ENCODE assay signal across 3 cellular contexts in the genomic region with DNA sequence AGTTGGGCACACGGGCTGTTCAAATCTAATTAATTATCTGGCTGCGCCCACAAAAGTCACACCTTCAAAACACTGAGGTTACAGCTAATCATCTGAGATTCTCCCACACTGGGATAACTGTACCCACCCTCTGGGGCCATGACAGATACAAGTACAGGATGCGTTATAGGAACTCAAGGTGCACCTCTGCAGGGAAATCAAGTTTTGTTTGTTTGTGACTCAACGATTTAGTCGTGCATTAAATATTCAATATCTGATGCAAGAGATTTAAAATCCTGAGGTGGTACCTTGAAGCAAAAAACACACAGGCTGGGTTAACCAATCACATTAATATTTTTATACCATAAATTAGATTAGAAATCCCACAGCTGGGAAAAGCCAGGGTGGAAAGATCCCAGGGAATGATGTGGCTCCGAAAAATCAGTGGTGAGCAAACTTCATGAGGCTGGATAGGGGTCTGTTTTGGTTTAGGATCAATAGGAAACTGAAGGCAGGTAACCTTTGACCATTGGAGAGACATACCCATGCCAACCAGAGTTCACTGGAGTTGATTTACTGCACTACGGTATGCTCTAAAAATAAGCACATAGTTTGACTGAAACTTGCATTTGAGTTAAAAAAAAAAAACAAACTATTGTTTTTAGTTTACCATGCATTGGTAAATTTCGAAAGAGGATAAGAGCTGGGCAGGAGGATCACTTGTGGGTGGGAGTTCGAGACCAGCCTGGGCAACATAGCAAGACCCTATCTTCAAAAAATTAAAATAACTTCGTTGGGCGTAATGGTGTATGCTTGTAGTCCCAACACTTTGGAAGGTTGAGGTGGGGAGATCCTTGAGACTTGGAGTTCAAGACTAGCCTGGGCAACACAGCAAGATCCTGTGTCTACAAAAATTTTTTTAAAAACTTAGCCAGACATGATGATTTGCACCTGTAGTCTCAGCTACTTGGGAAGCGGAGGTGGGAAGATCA.
TF ChIP-seq lines count a peak whose summit lies in the region.

No MANE protein-coding gene starts in this region.

TF ChIP-seq in HEK293, 187 proteins besides CTCF, POLR2A, EP300 and RAD21:
- no peak for TF ChIP-seq ZNF792 (tag by site-specific recombination; IDR thresholded peaks at IDR 0.05)
- peak; percentile 95 for TF ChIP-seq ZNF121 (tag by site-specific recombination; IDR thresholded peaks at IDR 0.05)
- no peak for TF ChIP-seq ZNF791 (tag by site-specific recombination; IDR thresholded peaks at IDR 0.05)
- TF ChIP-seq, protein P1, sequence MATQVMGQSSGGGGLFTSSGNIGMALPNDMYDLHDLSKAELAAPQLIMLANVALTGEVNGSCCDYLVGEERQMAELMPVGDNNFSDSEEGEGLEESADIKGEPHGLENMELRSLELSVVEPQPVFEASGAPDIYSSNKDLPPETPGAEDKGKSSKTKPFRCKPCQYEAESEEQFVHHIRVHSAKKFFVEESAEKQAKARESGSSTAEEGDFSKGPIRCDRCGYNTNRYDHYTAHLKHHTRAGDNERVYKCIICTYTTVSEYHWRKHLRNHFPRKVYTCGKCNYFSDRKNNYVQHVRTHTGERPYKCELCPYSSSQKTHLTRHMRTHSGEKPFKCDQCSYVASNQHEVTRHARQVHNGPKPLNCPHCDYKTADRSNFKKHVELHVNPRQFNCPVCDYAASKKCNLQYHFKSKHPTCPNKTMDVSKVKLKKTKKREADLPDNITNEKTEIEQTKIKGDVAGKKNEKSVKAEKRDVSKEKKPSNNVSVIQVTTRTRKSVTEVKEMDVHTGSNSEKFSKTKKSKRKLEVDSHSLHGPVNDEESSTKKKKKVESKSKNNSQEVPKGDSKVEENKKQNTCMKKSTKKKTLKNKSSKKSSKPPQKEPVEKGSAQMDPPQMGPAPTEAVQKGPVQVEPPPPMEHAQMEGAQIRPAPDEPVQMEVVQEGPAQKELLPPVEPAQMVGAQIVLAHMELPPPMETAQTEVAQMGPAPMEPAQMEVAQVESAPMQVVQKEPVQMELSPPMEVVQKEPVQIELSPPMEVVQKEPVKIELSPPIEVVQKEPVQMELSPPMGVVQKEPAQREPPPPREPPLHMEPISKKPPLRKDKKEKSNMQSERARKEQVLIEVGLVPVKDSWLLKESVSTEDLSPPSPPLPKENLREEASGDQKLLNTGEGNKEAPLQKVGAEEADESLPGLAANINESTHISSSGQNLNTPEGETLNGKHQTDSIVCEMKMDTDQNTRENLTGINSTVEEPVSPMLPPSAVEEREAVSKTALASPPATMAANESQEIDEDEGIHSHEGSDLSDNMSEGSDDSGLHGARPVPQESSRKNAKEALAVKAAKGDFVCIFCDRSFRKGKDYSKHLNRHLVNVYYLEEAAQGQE (tag by site-specific recombination; IDR thresholded peaks at IDR 0.05), result 0 out of 2 replicates have a peak, but pooled peaks have one; percentile 5

TF ChIP-seq in K562, 482 proteins besides CTCF, POLR2A, EP300 and RAD21:
- TF ChIP-seq ZBTB40 (IDR thresholded peaks at IDR 0.05), result no peak
- no peak for TF ChIP-seq ZBTB40 (CRISPR knock-in tag; IDR thresholded peaks at IDR 0.05)
- no peak for TF ChIP-seq CEBPG (CRISPR knock-in tag; IDR thresholded peaks at IDR 0.05)
- TF ChIP-seq CEBPG (tag; conservative IDR thresholded peaks at IDR 0.05 in 1 of 2, IDR thresholded peaks at IDR 0.05 in 1 of 2), result peak; percentile 18 to 51; a peak in 2 of 4 replicates
- peak; percentile 38; the same call in 1 of the 2 replicates for TF ChIP-seq ZNF121 (CRISPR knock-in tag; conservative IDR thresholded peaks at IDR 0.05)

TF ChIP-seq in liver, 16 proteins besides CTCF, POLR2A, EP300 and RAD21:
- TF ChIP-seq FOXA1 (IDR thresholded peaks at IDR 0.05) (no peak), RXRA (IDR thresholded peaks at IDR 0.05) (peak; percentile 92 to 93), SP1 (IDR thresholded peaks at IDR 0.05) (peak; percentile 91), FOXA2 (IDR thresholded peaks at IDR 0.05) (peak; percentile 20), ZBTB33 (IDR thresholded peaks at IDR 0.05) (no peak), JUND (IDR thresholded peaks at IDR 0.05) (peak; percentile 51 to 59), GABPA (IDR thresholded peaks at IDR 0.05 in 1 of 2, conservative IDR thresholded peaks at IDR 0.05 in 1 of 2) (no peak), TAF1 (conservative IDR thresholded peaks at IDR 0.05) (no peak), YY1 (IDR thresholded peaks at IDR 0.05) (peak; percentile 35), HNF4G (IDR thresholded peaks at IDR 0.05) (no peak), NR2F2 (IDR thresholded peaks at IDR 0.05) (no peak), HNF4A (conservative IDR thresholded peaks at IDR 0.05) (peak; percentile 82 to 84), EGR1 (IDR thresholded peaks at IDR 0.05; ENCODE audit: low read depth in 2 of 2) (no peak)
- TF ChIP-seq, protein P2, sequence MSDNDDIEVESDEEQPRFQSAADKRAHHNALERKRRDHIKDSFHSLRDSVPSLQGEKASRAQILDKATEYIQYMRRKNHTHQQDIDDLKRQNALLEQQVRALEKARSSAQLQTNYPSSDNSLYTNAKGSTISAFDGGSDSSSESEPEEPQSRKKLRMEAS (IDR thresholded peaks at IDR 0.05), result peak; percentile 54
- TF ChIP-seq, protein P1 (IDR thresholded peaks at IDR 0.05), result peak; percentile 77
- TF ChIP-seq, protein P3, sequence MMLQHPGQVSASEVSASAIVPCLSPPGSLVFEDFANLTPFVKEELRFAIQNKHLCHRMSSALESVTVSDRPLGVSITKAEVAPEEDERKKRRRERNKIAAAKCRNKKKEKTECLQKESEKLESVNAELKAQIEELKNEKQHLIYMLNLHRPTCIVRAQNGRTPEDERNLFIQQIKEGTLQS (IDR thresholded peaks at IDR 0.05), result peak; percentile 33
